Comparison of ENCODE assay signal across 16 cellular contexts in the genomic region with DNA sequence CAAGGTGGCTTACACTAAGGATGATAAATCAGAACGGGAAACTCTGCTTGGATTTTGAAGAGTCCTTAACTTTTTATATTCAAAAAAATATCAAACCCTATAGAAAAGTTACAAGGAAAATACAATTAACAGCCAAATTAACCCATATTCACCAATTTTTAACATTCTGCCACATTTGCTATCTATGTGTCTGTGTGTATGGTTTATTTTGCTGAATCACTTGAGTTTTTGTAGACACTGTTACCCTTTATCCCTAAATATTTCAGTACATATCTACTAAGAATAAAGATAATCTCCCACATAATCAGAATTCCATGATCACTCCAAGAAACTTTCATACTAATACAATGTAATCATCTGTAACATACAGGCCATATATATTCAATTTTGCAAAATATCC. TPM values are rescaled to one million over a fixed set of nuclear protein-coding genes. Genes with fewer than 3 reads are reported as not detected.
DNase-seq lines count a peak whose midpoint lies in the region; ATAC-seq and TF ChIP-seq lines count a peak whose summit lies in the region.
"Had no signal": no experiment of that assay in that cellular context is flagged by ENCODE, and none has a peak within 500 bp of the region (broad histone marks: within the 10 kb centered on the region; RNA-seq: fewer than 3 reads in every experiment).

No MANE protein-coding gene starts in this region.

- TF ChIP-seq CTCF in PC-9 (conservative IDR thresholded peaks at IDR 0.05) (no peak), osteocyte (IDR thresholded peaks at IDR 0.05) (no peak)

- POLR2A ChIA-PET in PC-9 (lab: Charles Lee; ENCODE audit: unreplicated experiment) = interaction anchor here (0.7 kb wide), 1 partner anchor 82 kb away, joined by 21 read pairs; no protein-coding TSS in a partner anchor

- no peak for DNase-seq in activated T-cell treated with anti-CD3 and anti-CD28 coated beads, Interleukin-2, amount 50 U/mL, for 4 hours
- no peak for DNase-seq in activated T-cell treated with anti-CD3 and anti-CD28 coated beads, Interleukin-2, amount 50 U/mL, for 72 hours
- DNase-seq in PC-9 (no peak), osteocyte (ENCODE audit: extremely low spot score, unreplicated experiment) (no peak), dermis blood vessel endothelial cell (no peak)
- no peak for DNase-seq in effector memory CD8-positive, alpha-beta T cell
- no peak for DNase-seq in stimulated activated CD4-positive, alpha-beta T cell treated with anti-CD3 and anti-CD28 coated beads, Interleukin-15, amount 100 ng/mL, for 24 hours
- DNase-seq: cortex of kidney; DMS79; SIG-M5; stimulated activated CD4-positive, alpha-beta T cell treated with anti-CD3 and anti-CD28 coated beads, Interleukin-4, amount 100 ng/mL, for 4 hours; T-helper 9 cell had no signal

- no peak overlapping the region for H2AFZ ChIP-seq in PC-9

- H3K27ac Mint-ChIP-seq in activated T-cell treated with anti-CD3 and anti-CD28 coated beads, Interleukin-2, amount 50 U/mL, for 72 hours = no peak overlapping the region
- H3K27ac Mint-ChIP-seq in effector memory CD8-positive, alpha-beta T cell = no peak overlapping the region
- H3K27ac Mint-ChIP-seq in osteocyte (ENCODE audit: unreplicated experiment) = peak overlapping the region; percentile 32

- H3K4me3 ChIP-seq in PC-9 = peak overlapping the region; percentile 76; the same call in 1 of the 2 replicates

- H3K9me3 ChIP-seq in PC-9 (ENCODE audit: insufficient read depth, low read depth) = no peaks in the 10 kb centered on the region
- H3K9me3 ChIP-seq: thoracic aorta had no signal

- H3K4me2 ChIP-seq in PC-9 = no peak overlapping the region

- peaks cover 13% of the 10 kb centered on the region; the same call in 1 of the 2 replicates for H3F3A ChIP-seq in PC-9 (ENCODE audit: insufficient read depth, low read depth)

- no TSS peak for BruUV-seq in PC-9 (replicated peaks; lab: Mats Ljungman, UMichigan)

- H3K79me2 ChIP-seq in PC-9 (ENCODE audit: low read depth) = peaks cover 25% of the 10 kb centered on the region

- no peak for ATAC-seq in activated T-cell treated with anti-CD3 and anti-CD28 coated beads, Interleukin-2, amount 50 U/mL, for 4 hours
- ATAC-seq in activated T-cell treated with anti-CD3 and anti-CD28 coated beads, Interleukin-2, amount 50 U/mL, for 72 hours (replicated peaks in 1 of 2) = no peak
- ATAC-seq in effector memory CD8-positive, alpha-beta T cell (replicated peaks) = no peak
- no peak for ATAC-seq in HG03520 (IDR thresholded peaks at IDR 0.05; ENCODE audit: unreplicated experiment)

- intact Hi-C loops in PC-9 (cut with micrococcal nuclease; ENCODE audit: unreplicated experiment) = loop anchor here (2.0 to 5.0 kb wide), 2 partner anchors 408 to 447 kb away; no protein-coding TSS in a partner anchor

- H3K4me1 ChIP-seq in PC-9 (replicated peaks; ENCODE audit: insufficient read depth) = peaks cover 11% of the 10 kb centered on the region

- H3K36me3 ChIP-seq in PC-9 (ENCODE audit: low read depth) = no peaks in the 10 kb centered on the region
- H3K36me3 ChIP-seq: thoracic aorta had no signal

- no peaks in the 10 kb centered on the region for H3K9me3 Mint-ChIP-seq in activated T-cell treated with anti-CD3 and anti-CD28 coated beads, Interleukin-2, amount 50 U/mL, for 4 hours
- H3K9me3 Mint-ChIP-seq in activated T-cell treated with anti-CD3 and anti-CD28 coated beads, Interleukin-2, amount 50 U/mL, for 72 hours = no peaks in the 10 kb centered on the region
- no peaks in the 10 kb centered on the region for H3K9me3 Mint-ChIP-seq in effector memory CD8-positive, alpha-beta T cell
- no peaks in the 10 kb centered on the region for H3K9me3 Mint-ChIP-seq in osteocyte (ENCODE audit: unreplicated experiment)
- H3K9me3 Mint-ChIP-seq: activated naive CD4-positive, alpha-beta T cell treated with anti-CD3 and anti-CD28 coated beads, Interleukin-2, amount 50 U/mL, for 72 hours had no signal

- H3K9me2 ChIP-seq in PC-9 (ENCODE audit: insufficient read depth) = no peaks in the 10 kb centered on the region

- CTCF ChIA-PET in PC-9 (lab: Charles Lee) = interaction anchor here (0.7 kb wide), 1 partner anchor 22 kb away, joined by 15 read pairs; no protein-coding TSS in a partner anchor

- H3K4me3 Mint-ChIP-seq in activated T-cell treated with anti-CD3 and anti-CD28 coated beads, Interleukin-2, amount 50 U/mL, for 4 hours = peak overlapping the region; percentile 96
- peak overlapping the region in 1 of 2 donors; percentile 93 for H3K4me3 Mint-ChIP-seq in activated T-cell treated with anti-CD3 and anti-CD28 coated beads, Interleukin-2, amount 50 U/mL, for 72 hours
- peak overlapping the region; percentile 93 to 94 for H3K4me3 Mint-ChIP-seq in effector memory CD8-positive, alpha-beta T cell
- peak overlapping the region; percentile 85 for H3K4me3 Mint-ChIP-seq in osteocyte (ENCODE audit: unreplicated experiment)

- peaks cover 30% of the 10 kb centered on the region for H3K4me1 Mint-ChIP-seq in activated T-cell treated with anti-CD3 and anti-CD28 coated beads, Interleukin-2, amount 50 U/mL, for 4 hours (ENCODE audit: low read depth)
- H3K4me1 Mint-ChIP-seq in activated T-cell treated with anti-CD3 and anti-CD28 coated beads, Interleukin-2, amount 50 U/mL, for 72 hours (ENCODE audit: low read depth) = peaks cover 32% of the 10 kb centered on the region
- H3K4me1 Mint-ChIP-seq in effector memory CD8-positive, alpha-beta T cell (ENCODE audit: low read depth in 2 of 2) = peaks cover 17 to 22% of the 10 kb centered on the region in 2 donors
- peaks cover 10% of the 10 kb centered on the region for H3K4me1 Mint-ChIP-seq in osteocyte (ENCODE audit: unreplicated experiment)

- H3K27me3 Mint-ChIP-seq in activated T-cell treated with anti-CD3 and anti-CD28 coated beads, Interleukin-2, amount 50 U/mL, for 4 hours (ENCODE audit: low read depth) = no peaks in the 10 kb centered on the region
- no peaks in the 10 kb centered on the region for H3K27me3 Mint-ChIP-seq in activated T-cell treated with anti-CD3 and anti-CD28 coated beads, Interleukin-2, amount 50 U/mL, for 72 hours (ENCODE audit: low read depth)
- H3K27me3 Mint-ChIP-seq in effector memory CD8-positive, alpha-beta T cell = no peaks in the 10 kb centered on the region
- no peaks in the 10 kb centered on the region for H3K27me3 Mint-ChIP-seq in osteocyte (ENCODE audit: unreplicated experiment)

- H4K20me1 ChIP-seq in PC-9 (ENCODE audit: insufficient read depth) = peaks cover 10% of the 10 kb centered on the region; the same call in 1 of the 2 replicates

- no peaks in the 10 kb centered on the region for H3K27me3 ChIP-seq in PC-9 (ENCODE audit: insufficient read depth, low read depth)
- H3K27me3 ChIP-seq: brain microvascular endothelial cell had no signal

- no peak overlapping the region for H3K27ac ChIP-seq in PC-9
- H3K27ac ChIP-seq: brain microvascular endothelial cell, thoracic aorta had no signal

- H3K36me3 Mint-ChIP-seq in activated T-cell treated with anti-CD3 and anti-CD28 coated beads, Interleukin-2, amount 50 U/mL, for 4 hours (ENCODE audit: insufficient read depth) = peaks cover 3% of the 10 kb centered on the region
- H3K36me3 Mint-ChIP-seq in activated T-cell treated with anti-CD3 and anti-CD28 coated beads, Interleukin-2, amount 50 U/mL, for 72 hours (ENCODE audit: insufficient read depth in 2 of 2) = peaks cover 5 to 12% of the 10 kb centered on the region in 2 donors
- H3K36me3 Mint-ChIP-seq in effector memory CD8-positive, alpha-beta T cell (ENCODE audit: insufficient read depth) = peaks cover 13% of the 10 kb centered on the region
- peaks cover 4% of the 10 kb centered on the region for H3K36me3 Mint-ChIP-seq in osteocyte (ENCODE audit: unreplicated experiment)

RNA-seq across cellular contexts. Expression of gene SRPK2, which starts 1.2 kb away (rescaled TPM):
- total RNA-seq in activated T-cell treated with anti-CD3 and anti-CD28 coated beads, Interleukin-2, amount 50 U/mL, for 4 hours = 10 to 100 TPM; 29.6 to 32.2 (median 30.0) TPM
- 10 to 100 TPM; 45.4 to 51.0 TPM for total RNA-seq in activated T-cell treated with anti-CD3 and anti-CD28 coated beads, Interleukin-2, amount 50 U/mL, for 72 hours
- total RNA-seq in PC-9 (2021) (60.6 and 66.0 TPM in 2 replicates), osteocyte (69.2 and 69.5 TPM in 2 replicates), dermis blood vessel endothelial cell (59.2 and 97.9 TPM in 2 replicates)
